ENCODE assay signal across 8 cellular contexts in genomic region chr6:78867370-78868040, GRCh38. TPM values are rescaled to one million over a fixed set of nuclear protein-coding genes. Genes with fewer than 3 reads are reported as not detected.
DNase-seq lines count a peak whose midpoint lies in the region; ATAC-seq and TF ChIP-seq lines count a peak whose summit lies in the region.

Gene IRAK1BP1 (plus strand): TSS chr6:78867551. CDS start chr6:78867577, 26 bp downstream.

- TF ChIP-seq EP300 in Ishikawa (IDR thresholded peaks at IDR 0.05; ENCODE audit: borderline replicate concordance) = no peak

- H3K4me1 ChIP-seq in Panc1 (ENCODE audit: control insufficient read depth, insufficient read depth, low read length) = peaks cover 11% of the 10 kb centered on the region

- ATAC-seq in GM21576 (IDR thresholded peaks at IDR 0.05; ENCODE audit: unreplicated experiment) (peak; percentile 95), Panc1 (peak; percentile 100), natural killer cell (peak; percentile 88 to 90 (median 89))

- TF ChIP-seq RAD21 in Ishikawa (IDR thresholded peaks at IDR 0.05; ENCODE audit: low read depth) = no peak

- no peaks in the 10 kb centered on the region for H3K27me3 ChIP-seq in Panc1 (ENCODE audit: control insufficient read depth, insufficient read depth, low read length)

- intact Hi-C loops in Panc1 (cut with micrococcal nuclease; ENCODE audit: unreplicated experiment) (no loop called here), natural killer cell (cut with micrococcal nuclease) (no loop called here)

- H3K36me3 ChIP-seq in Panc1 (ENCODE audit: control insufficient read depth, insufficient read depth, low read length) = no peaks in the 10 kb centered on the region; the same call in 1 of the 2 replicates

- BruUV-seq in Panc1 (replicated peaks; lab: Mats Ljungman, UMichigan) = no TSS peak

- in situ Hi-C loops in Panc1 (cut with HindIII; ENCODE audit: low pct_unique_long_range_greater_than_20kb, low sequenced_read_pairs) = no loop called here

- peak; percentile 35; the same call in 1 of the 2 replicates for TF ChIP-seq CTCF in Panc1 (IDR thresholded peaks at IDR 0.05)
- TF ChIP-seq CTCF in natural killer cell (IDR thresholded peaks at IDR 0.05) = no peak

- CTCF ChIA-PET in Panc1 (lab: Charles Lee) = no interaction called here

- H3K9me3 ChIP-seq in Panc1 (ENCODE audit: control insufficient read depth, insufficient read depth, low read depth, low read length) = no peaks in the 10 kb centered on the region

- peak within 1 kb of the TSS; percentile 71 to 99 for H3K4me3 ChIP-seq in Panc1 (ENCODE audit: low read depth in 2 of 2, low read length in 2 of 2)

- no peaks in the 10 kb centered on the region for H3K9me3 Mint-ChIP-seq in natural killer cell

- DNase-seq in DMS79 (lab: John Stamatoyannopoulos, UW) (peak; percentile 86), Panc1 (ENCODE audit: low read depth, low spot score) (peak; percentile 74), activated T-helper 1 cell treated with Interleukin-2 at 50 U/mL for 16 hours (ENCODE audit: low read depth) (peak; percentile 45), fibroblast of peridontal ligament (ENCODE audit: extremely low read depth) (peak; percentile 76), natural killer cell (peak; percentile 56)
- DNase-seq in stimulated activated naive CD4-positive, alpha-beta T cell (lab: John Stamatoyannopoulos, UW) = peak; percentile 36 to 77 (median 68)

- H3K27me3 Mint-ChIP-seq in natural killer cell (ENCODE audit: low read depth in 2 of 2) = no peaks in the 10 kb centered on the region

- POLR2A ChIA-PET in Panc1 (lab: Charles Lee) = interaction anchor here (0.6 kb wide), 1 partner anchor 210 kb away, joined by 4 read pairs; the partner anchor contains the start of gene PHIP

- H3K27ac Mint-ChIP-seq in natural killer cell = peak within 1 kb of the TSS; percentile 90 to 91

- H3K4me1 Mint-ChIP-seq in natural killer cell = peaks cover 14 to 19% of the 10 kb centered on the region in 2 donors

- peak within 1 kb of the TSS; percentile 99 for H3K4me3 Mint-ChIP-seq in natural killer cell

- no peaks in the 10 kb centered on the region for H3K36me3 Mint-ChIP-seq in natural killer cell

- H3K27ac ChIP-seq in Panc1 (ENCODE audit: low read length) = peak within 1 kb of the TSS; percentile 97

TF ChIP-seq in Ishikawa, 13 proteins besides CTCF, POLR2A, EP300 and RAD21:
- TF ChIP-seq TCF12 (IDR thresholded peaks at IDR 0.05; ENCODE audit: low read depth) = peak; percentile 25; the same call in 1 of the 2 replicates
- no peak for TF ChIP-seq EGR1 (IDR thresholded peaks at IDR 0.05)
- TF ChIP-seq NFIC (IDR thresholded peaks at IDR 0.05) = no peak
- TF ChIP-seq REST (IDR thresholded peaks at IDR 0.05; ENCODE audit: low read depth) = no peak
- peak; percentile 61 for TF ChIP-seq TAF1 (IDR thresholded peaks at IDR 0.05; ENCODE audit: low read depth)
- TF ChIP-seq MAX (IDR thresholded peaks at IDR 0.05) = peak; percentile 48

RNA-seq across cellular contexts. Expression of gene IRAK1BP1, which starts in this region (rescaled TPM):
- 2.2 TPM for total RNA-seq in Panc1 (2021; ENCODE audit: unreplicated experiment)
- polyA plus RNA-seq in Panc1 (2012; ENCODE audit: insufficient read length) = 3.4 TPM
- 1 to 10 TPM in 2 of 3 donors, under 1 TPM in 1; 0.56 to 1.5 (median 1.5) TPM for total RNA-seq in natural killer cell

Comparison
In these comparisons a context has a peak if more than half of its experiments do, and no peak if none do; other contexts are left out.
1. Peak in every context shown above with its lines: DNase-seq, ATAC-seq, H3K4me3 ChIP-seq and H3K27ac ChIP-seq.